1 cellular context compared by ENCODE assay signal in the genomic region with DNA sequence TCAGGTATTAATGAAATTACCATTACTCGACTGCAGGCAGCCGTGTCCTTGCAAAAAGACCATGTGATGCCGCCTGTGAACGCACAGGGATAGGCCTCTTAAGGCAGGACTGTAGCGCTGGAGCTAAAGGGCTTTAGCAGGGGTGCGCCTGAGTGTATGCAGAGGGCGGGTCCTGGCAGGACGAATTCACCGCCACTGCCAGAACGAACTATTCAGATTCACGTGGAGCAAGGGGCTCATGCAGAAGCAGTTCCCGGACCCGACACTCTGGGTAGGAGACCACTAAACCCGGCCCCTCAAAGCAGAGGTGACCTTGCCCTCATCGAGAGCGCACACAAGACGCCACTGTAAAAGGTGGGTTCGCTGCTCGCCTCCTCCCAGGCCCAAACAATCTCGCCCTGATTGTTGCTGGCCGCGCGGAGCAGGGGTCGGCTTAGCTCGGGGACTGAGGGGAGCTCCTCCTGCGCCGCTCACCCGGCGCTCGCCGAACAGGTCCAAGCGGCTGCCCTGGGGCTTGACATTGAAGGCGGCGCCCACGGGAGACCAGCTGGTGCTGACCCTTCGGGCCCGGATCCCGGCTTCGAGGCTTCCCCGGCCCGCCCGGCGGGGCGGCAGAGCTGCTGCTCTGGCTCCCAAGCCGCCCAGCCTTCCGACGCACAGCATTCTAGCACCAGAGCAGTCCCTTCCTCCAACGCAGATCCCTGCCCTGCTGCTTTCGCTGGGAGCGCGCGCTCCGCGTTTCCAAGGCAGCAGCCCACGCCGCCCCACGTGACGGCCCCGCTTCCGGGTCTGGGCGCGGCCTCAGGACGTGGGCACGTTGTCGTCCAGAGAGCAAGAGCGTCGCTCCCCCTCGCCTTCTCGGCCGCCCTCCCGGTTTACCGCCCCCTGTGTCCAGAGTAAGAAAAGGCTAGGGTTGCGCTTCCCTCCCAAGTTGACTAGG.
TF ChIP-seq lines count a peak whose summit lies in the region.

A gene (minus strand): TSS at position 743 of the 940 bp plus-strand sequence. CDS start 80 bp downstream, at position 663.

TF ChIP-seq in HepG2, 621 proteins besides CTCF, POLR2A, EP300 and RAD21 (continued from another document and continues in another):
- TF ChIP-seq, protein P1, sequence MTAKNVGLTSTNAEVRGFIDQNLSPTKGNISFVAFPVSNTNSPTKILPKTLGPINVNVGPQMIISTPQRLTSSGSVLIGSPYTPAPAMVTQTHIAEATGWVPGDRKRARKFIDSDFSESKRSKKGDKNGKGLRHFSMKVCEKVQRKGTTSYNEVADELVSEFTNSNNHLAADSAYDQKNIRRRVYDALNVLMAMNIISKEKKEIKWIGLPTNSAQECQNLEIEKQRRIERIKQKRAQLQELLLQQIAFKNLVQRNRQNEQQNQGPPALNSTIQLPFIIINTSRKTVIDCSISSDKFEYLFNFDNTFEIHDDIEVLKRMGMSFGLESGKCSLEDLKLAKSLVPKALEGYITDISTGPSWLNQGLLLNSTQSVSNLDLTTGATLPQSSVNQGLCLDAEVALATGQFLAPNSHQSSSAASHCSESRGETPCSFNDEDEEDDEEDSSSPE (CRISPR knock-in tag; IDR thresholded peaks at IDR 0.05): peak; percentile 90
- TF ChIP-seq, protein P2, sequence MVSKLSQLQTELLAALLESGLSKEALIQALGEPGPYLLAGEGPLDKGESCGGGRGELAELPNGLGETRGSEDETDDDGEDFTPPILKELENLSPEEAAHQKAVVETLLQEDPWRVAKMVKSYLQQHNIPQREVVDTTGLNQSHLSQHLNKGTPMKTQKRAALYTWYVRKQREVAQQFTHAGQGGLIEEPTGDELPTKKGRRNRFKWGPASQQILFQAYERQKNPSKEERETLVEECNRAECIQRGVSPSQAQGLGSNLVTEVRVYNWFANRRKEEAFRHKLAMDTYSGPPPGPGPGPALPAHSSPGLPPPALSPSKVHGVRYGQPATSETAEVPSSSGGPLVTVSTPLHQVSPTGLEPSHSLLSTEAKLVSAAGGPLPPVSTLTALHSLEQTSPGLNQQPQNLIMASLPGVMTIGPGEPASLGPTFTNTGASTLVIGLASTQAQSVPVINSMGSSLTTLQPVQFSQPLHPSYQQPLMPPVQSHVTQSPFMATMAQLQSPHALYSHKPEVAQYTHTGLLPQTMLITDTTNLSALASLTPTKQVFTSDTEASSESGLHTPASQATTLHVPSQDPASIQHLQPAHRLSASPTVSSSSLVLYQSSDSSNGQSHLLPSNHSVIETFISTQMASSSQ (IDR thresholded peaks at IDR 0.05; ENCODE audit: low read depth): no peak
- TF ChIP-seq, protein P2 (CRISPR knock-in tag; IDR thresholded peaks at IDR 0.05; ENCODE audit: borderline replicate concordance): peak; percentile 73; the same call in 1 of the 2 replicates
- TF ChIP-seq PHB2 (IDR thresholded peaks at IDR 0.05; ENCODE audit: partially characterized antibody) (no peak), ZNF709 (CRISPR knock-in tag; IDR thresholded peaks at IDR 0.05) (no peak), ZNF501 (CRISPR knock-in tag; IDR thresholded peaks at IDR 0.05) (peak; percentile 63), ZNF557 (CRISPR knock-in tag; IDR thresholded peaks at IDR 0.05) (no peak), DPF2 (CRISPR knock-in tag; IDR thresholded peaks at IDR 0.05; ENCODE audit: borderline replicate concordance, low read depth) (no peak), ZBTB38 (CRISPR knock-in tag; IDR thresholded peaks at IDR 0.05) (peak; percentile 68; the same call in 1 of the 2 replicates), ZNF234 (CRISPR knock-in tag; conservative IDR thresholded peaks at IDR 0.05) (no peak), ZNF713 (CRISPR knock-in tag; IDR thresholded peaks at IDR 0.05) (0 out of 2 replicates have a peak, but pooled peaks have one; percentile 81), GTF3A (CRISPR knock-in tag; conservative IDR thresholded peaks at IDR 0.05) (no peak), ZNF138 (CRISPR knock-in tag; IDR thresholded peaks at IDR 0.05; ENCODE audit: low read depth) (no peak), JDP2 (CRISPR knock-in tag; IDR thresholded peaks at IDR 0.05; ENCODE audit: borderline replicate concordance) (no peak), RNF2 (conservative IDR thresholded peaks at IDR 0.05; ENCODE audit: low read depth) (no peak), ZNF652 (CRISPR knock-in tag; IDR thresholded peaks at IDR 0.05; ENCODE audit: borderline replicate concordance, low read depth) (no peak), TCF7 (IDR thresholded peaks at IDR 0.05; ENCODE audit: low read depth) (no peak), NFE2L2 (IDR thresholded peaks at IDR 0.05; ENCODE audit: low read length) (no peak), ZNF496 (CRISPR knock-in tag; IDR thresholded peaks at IDR 0.05; ENCODE audit: insufficient replicate concordance) (no peak), NFRKB (IDR thresholded peaks at IDR 0.05) (no peak), POGZ (CRISPR knock-in tag; IDR thresholded peaks at IDR 0.05) (peak; percentile 98), TAF1 (CRISPR knock-in tag; IDR thresholded peaks at IDR 0.05) (peak; percentile 65), ZNF768 (CRISPR knock-in tag; IDR thresholded peaks at IDR 0.05) (peak; percentile 59; the same call in 1 of the 2 replicates)
- TF ChIP-seq, protein P3, sequence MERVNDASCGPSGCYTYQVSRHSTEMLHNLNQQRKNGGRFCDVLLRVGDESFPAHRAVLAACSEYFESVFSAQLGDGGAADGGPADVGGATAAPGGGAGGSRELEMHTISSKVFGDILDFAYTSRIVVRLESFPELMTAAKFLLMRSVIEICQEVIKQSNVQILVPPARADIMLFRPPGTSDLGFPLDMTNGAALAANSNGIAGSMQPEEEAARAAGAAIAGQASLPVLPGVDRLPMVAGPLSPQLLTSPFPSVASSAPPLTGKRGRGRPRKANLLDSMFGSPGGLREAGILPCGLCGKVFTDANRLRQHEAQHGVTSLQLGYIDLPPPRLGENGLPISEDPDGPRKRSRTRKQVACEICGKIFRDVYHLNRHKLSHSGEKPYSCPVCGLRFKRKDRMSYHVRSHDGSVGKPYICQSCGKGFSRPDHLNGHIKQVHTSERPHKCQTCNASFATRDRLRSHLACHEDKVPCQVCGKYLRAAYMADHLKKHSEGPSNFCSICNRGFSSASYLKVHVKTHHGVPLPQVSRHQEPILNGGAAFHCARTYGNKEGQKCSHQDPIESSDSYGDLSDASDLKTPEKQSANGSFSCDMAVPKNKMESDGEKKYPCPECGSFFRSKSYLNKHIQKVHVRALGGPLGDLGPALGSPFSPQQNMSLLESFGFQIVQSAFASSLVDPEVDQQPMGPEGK (CRISPR knock-in tag; IDR thresholded peaks at IDR 0.05): peak; percentile 64
- TF ChIP-seq, protein P4, sequence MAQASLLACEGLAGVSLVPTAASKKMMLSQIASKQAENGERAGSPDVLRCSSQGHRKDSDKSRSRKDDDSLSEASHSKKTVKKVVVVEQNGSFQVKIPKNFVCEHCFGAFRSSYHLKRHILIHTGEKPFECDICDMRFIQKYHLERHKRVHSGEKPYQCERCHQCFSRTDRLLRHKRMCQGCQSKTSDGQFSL (CRISPR knock-in tag; IDR thresholded peaks at IDR 0.05): no peak
- TF ChIP-seq, protein P5, sequence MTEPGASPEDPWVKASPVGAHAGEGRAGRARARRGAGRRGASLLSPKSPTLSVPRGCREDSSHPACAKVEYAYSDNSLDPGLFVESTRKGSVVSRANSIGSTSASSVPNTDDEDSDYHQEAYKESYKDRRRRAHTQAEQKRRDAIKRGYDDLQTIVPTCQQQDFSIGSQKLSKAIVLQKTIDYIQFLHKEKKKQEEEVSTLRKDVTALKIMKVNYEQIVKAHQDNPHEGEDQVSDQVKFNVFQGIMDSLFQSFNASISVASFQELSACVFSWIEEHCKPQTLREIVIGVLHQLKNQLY (CRISPR knock-in tag; IDR thresholded peaks at IDR 0.05): peak; percentile 60; the same call in 1 of the 2 replicates
- TF ChIP-seq, protein P6, sequence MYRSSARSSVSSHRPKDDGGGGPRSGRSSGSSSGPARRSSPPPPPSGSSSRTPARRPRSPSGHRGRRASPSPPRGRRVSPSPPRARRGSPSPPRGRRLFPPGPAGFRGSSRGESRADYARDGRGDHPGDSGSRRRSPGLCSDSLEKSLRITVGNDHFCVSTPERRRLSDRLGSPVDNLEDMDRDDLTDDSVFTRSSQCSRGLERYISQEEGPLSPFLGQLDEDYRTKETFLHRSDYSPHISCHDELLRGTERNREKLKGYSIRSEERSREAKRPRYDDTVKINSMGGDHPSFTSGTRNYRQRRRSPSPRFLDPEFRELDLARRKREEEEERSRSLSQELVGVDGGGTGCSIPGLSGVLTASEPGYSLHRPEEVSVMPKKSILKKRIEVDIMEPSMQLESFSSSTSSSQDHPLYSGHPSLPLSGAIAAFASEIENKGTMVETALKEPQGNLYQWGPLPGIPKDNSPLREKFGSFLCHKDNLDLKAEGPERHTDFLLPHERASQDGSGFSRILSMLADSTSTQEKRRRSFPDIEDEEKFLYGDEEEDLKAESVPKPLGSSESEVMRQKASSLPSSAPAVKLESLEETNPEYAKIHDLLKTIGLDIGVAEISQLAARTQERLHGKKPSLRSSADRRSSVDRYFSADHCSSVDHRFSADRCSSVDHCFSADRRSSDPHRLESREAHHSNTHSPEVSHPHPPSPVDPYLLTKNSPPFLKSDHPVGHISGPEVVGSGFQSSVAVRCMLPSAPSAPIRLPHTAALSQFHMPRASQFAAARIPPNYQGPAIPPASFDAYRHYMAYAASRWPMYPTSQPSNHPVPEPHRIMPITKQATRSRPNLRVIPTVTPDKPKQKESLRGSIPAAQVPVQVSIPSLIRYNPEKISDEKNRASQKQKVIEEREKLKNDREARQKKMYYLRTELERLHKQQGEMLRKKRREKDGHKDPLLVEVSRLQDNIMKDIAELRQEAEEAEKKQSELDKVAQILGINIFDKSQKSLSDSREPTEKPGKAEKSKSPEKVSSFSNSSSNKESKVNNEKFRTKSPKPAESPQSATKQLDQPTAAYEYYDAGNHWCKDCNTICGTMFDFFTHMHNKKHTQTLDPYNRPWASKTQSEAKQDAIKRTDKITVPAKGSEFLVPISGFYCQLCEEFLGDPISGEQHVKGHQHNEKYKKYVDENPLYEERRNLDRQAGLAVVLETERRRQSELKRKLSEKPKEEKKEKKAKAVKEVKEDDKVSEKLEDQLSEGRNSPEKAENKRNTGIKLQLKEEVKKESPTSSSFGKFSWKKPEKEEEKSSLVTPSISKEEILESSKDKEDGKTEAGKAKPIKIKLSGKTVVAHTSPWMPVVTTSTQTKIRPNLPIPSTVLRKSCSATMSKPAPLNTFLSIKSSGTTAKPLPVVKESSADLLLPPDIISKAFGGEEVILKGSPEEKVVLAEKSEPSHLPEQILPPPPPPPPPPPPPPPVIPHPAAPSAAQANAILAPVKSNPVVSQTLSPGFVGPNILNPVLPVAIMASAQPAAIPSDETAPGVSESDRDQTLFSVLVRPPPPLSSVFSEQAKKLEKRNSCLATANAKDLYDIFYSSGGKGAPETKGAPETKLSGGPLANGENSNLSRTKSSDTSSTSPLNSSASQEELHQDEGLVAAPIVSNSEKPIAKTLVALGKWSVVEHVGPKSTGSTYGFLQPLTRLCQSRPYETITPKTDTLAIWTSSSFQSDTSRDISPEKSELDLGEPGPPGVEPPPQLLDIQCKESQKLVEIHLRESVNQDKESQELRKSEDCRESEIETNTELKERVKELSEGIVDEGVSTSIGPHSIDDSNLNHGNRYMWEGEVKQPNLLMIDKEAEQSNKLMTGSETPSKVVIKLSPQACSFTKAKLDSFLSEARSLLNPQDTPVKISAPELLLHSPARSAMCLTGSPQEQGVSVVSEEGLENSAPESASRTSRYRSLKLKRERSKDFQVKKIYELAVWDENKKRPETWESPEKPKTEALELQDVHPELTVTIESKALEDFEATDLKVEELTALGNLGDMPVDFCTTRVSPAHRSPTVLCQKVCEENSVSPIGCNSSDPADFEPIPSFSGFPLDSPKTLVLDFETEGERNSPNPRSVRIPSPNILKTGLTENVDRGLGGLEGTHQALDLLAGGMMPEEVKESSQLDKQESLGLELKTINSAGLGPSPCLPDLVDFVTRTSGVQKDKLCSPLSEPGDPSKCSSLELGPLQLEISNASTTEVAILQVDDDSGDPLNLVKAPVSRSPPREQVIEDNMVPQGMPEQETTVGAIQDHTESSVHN (CRISPR knock-in tag; IDR thresholded peaks at IDR 0.05): peak; percentile 80; the same call in 1 of the 2 replicates
- TF ChIP-seq, protein P7, sequence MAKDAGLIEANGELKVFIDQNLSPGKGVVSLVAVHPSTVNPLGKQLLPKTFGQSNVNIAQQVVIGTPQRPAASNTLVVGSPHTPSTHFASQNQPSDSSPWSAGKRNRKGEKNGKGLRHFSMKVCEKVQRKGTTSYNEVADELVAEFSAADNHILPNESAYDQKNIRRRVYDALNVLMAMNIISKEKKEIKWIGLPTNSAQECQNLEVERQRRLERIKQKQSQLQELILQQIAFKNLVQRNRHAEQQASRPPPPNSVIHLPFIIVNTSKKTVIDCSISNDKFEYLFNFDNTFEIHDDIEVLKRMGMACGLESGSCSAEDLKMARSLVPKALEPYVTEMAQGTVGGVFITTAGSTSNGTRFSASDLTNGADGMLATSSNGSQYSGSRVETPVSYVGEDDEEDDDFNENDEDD (CRISPR knock-in tag; IDR thresholded peaks at IDR 0.05; ENCODE audit: borderline replicate concordance): peak; percentile 87
- TF ChIP-seq, protein P8, sequence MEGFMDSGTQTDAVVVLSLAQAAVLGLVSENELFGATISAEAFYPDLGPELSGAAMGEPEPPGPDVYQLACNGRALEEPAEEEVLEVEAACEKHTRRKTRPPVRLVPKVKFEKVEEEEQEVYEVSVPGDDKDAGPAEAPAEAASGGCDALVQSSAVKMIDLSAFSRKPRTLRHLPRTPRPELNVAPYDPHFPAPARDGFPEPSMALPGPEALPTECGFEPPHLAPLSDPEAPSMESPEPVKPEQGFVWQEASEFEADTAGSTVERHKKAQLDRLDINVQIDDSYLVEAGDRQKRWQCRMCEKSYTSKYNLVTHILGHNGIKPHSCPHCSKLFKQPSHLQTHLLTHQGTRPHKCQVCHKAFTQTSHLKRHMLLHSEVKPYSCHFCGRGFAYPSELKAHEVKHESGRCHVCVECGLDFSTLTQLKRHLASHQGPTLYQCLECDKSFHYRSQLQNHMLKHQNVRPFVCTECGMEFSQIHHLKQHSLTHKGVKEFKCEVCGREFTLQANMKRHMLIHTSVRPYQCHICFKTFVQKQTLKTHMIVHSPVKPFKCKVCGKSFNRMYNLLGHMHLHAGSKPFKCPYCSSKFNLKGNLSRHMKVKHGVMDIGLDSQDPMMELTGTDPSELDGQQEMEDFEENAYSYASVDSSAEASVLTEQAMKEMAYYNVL (CRISPR knock-in tag; IDR thresholded peaks at IDR 0.05; ENCODE audit: borderline replicate concordance): peak; percentile 14; the same call in 1 of the 2 replicates
